9 cellular contexts compared by ENCODE assay signal in genomic region chr1:897951-898350, GRCh38. TPM values are rescaled to one million over a fixed set of nuclear protein-coding genes. Genes with fewer than 3 reads are reported as not detected.
DNase-seq lines count a peak whose midpoint lies in the region; ATAC-seq, FAIRE-seq and TF ChIP-seq lines count a peak whose summit lies in the region.
"Not testable (repeated sequence)": the region's sequence is repeated elsewhere in the genome, so short reads cannot be mapped to it uniquely, and the experiment has no call there.
"Had no signal": no experiment of that assay in that cellular context is flagged by ENCODE, and none has a peak within 500 bp of the region (broad histone marks: within the 10 kb centered on the region; RNA-seq: fewer than 3 reads in every experiment).

No MANE protein-coding gene starts in this region.

- H3K4me3 Mint-ChIP-seq in activated CD4-positive, alpha-beta T cell treated with anti-CD3 and anti-CD28 coated beads, Interleukin-2, amount 10 ng/mL, durations not matched to agents 7 days and 5 days: not testable (repeated sequence)
- peak overlapping the region; percentile 14 for H3K4me3 Mint-ChIP-seq in activated T-cell treated with anti-CD3 and anti-CD28 coated beads, Interleukin-2, amount 50 U/mL, for 4 hours
- H3K4me3 Mint-ChIP-seq in astrocyte (ENCODE audit: unreplicated experiment): peak overlapping the region; percentile 55
- peak overlapping the region; percentile 7 for H3K4me3 Mint-ChIP-seq in central memory CD8-positive, alpha-beta T cell

- H3K36me3 Mint-ChIP-seq in activated CD4-positive, alpha-beta T cell treated with anti-CD3 and anti-CD28 coated beads, Interleukin-2, amount 10 ng/mL, durations not matched to agents 7 days and 5 days (ENCODE audit: low read depth); activated T-cell treated with anti-CD3 and anti-CD28 coated beads, Interleukin-2, amount 50 U/mL, for 4 hours (ENCODE audit: insufficient read depth); astrocyte (ENCODE audit: low read depth, unreplicated experiment); central memory CD8-positive, alpha-beta T cell (ENCODE audit: insufficient read depth): not testable (repeated sequence)

- no CpG with 5 or more reads among the region's 17 CpGs for WGBS in neuronal stem cell (ENCODE audit: extremely low coverage in 2 of 2, insufficient read length in 2 of 2, insufficient replicate concordance in 1 of 2), 2 donors

- H2BK120ac ChIP-seq in neuronal stem cell (ENCODE audit: low read depth, low read length): not testable (repeated sequence)

- TF ChIP-seq CTCF in astrocyte (IDR thresholded peaks at IDR 0.05; ENCODE audit: insufficient read depth, low read depth, low read length): not testable (repeated sequence)

- H3K23ac ChIP-seq in neuronal stem cell (ENCODE audit: low read depth, low read length, poor library complexity): peak overlapping the region; percentile 17

- H3K9me3 ChIP-seq in astrocyte (ENCODE audit: insufficient read depth, low read depth, low read length); neuronal stem cell (replicated peaks in 1 of 2; ENCODE audit: control insufficient read depth in 2 of 2, insufficient read depth in 1 of 2, low read depth in 1 of 2, low read length in 2 of 2): not testable (repeated sequence)

- H3K9ac ChIP-seq in astrocyte (ENCODE audit: low read length); neuronal stem cell (ENCODE audit: low read depth, low read length, poor library complexity): not testable (repeated sequence)

- intact Hi-C loops in Right ventricle myocardium inferior (cut with DNase I): not testable (repeated sequence)

- H4K20me1 ChIP-seq in astrocyte (ENCODE audit: insufficient read depth, low read length): not testable (repeated sequence)

- H3K14ac ChIP-seq in neuronal stem cell (ENCODE audit: low read length): not testable (repeated sequence)

- not testable (repeated sequence) for H3K27ac Mint-ChIP-seq in activated CD4-positive, alpha-beta T cell treated with anti-CD3 and anti-CD28 coated beads, Interleukin-2, amount 10 ng/mL, durations not matched to agents 7 days and 5 days; astrocyte (ENCODE audit: unreplicated experiment); central memory CD8-positive, alpha-beta T cell (ENCODE audit: low read depth)

- not testable (repeated sequence) for H3K79me1 ChIP-seq in neuronal stem cell (ENCODE audit: low read depth, low read length)

- not testable (repeated sequence) for H3K27me3 ChIP-seq in H7 (ENCODE audit: control insufficient read depth, insufficient read depth, low read length)
- H3K27me3 ChIP-seq in astrocyte (ENCODE audit: insufficient read depth, low read length) (peaks cover 16% of the 10 kb centered on the region), neuronal stem cell (ENCODE audit: control insufficient read depth in 3 of 3, insufficient read depth in 3 of 3, low read depth in 1 of 3, low read length in 3 of 3) (peaks cover 0 to 54% (median 2%) of the 10 kb centered on the region in 3 experiments)

- not testable (repeated sequence) for H2AK5ac ChIP-seq in neuronal stem cell (ENCODE audit: low read depth, low read length)

- not testable (repeated sequence) for H3K4me3 ChIP-seq in H7 (ENCODE audit: insufficient read depth, low read depth, low read length); astrocyte (ENCODE audit: insufficient read depth, low read depth, low read length); neuronal stem cell (ENCODE audit: low read length in 2 of 2)

- not testable (repeated sequence) for FAIRE-seq in astrocyte (lab: Jason Lieb, UNC)

- H3K36me3 ChIP-seq in H7 (replicated peaks; ENCODE audit: control insufficient read depth, insufficient read depth, low read length); astrocyte (ENCODE audit: insufficient read depth, low read length); neuronal stem cell (replicated peaks in 1 of 2; ENCODE audit: control insufficient read depth in 2 of 2, insufficient read depth in 2 of 2, low read length in 2 of 2): not testable (repeated sequence)

- not testable (repeated sequence) for H3K18ac ChIP-seq in neuronal stem cell (ENCODE audit: low read length)

- H2BK12ac ChIP-seq in neuronal stem cell (ENCODE audit: low read length): not testable (repeated sequence)

- not testable (repeated sequence) for H3K9me3 Mint-ChIP-seq in activated CD4-positive, alpha-beta T cell treated with anti-CD3 and anti-CD28 coated beads, Interleukin-2, amount 10 ng/mL, durations not matched to agents 7 days and 5 days; central memory CD8-positive, alpha-beta T cell
- H3K9me3 Mint-ChIP-seq in activated T-cell treated with anti-CD3 and anti-CD28 coated beads, Interleukin-2, amount 50 U/mL, for 4 hours: peaks cover 18% of the 10 kb centered on the region
- peaks cover 10% of the 10 kb centered on the region for H3K9me3 Mint-ChIP-seq in astrocyte (ENCODE audit: unreplicated experiment)

- not testable (repeated sequence) for H3K4me1 ChIP-seq in astrocyte (ENCODE audit: insufficient read depth, low read length); neuronal stem cell (ENCODE audit: control insufficient read depth in 2 of 2, insufficient read depth in 1 of 2, low read depth in 1 of 2, low read length in 2 of 2)

- H4K8ac ChIP-seq in neuronal stem cell (ENCODE audit: low read depth, low read length): not testable (repeated sequence)

- CTCF ChIA-PET in activated CD4-positive, alpha-beta T cell treated with anti-CD3 and anti-CD28 coated beads, Interleukin-2, amount 10 ng/mL, durations not matched to agents 7 days and 5 days (lab: Charles Lee): not testable (repeated sequence)

- peaks cover 12% of the 10 kb centered on the region for H3K4me1 Mint-ChIP-seq in activated CD4-positive, alpha-beta T cell treated with anti-CD3 and anti-CD28 coated beads, Interleukin-2, amount 10 ng/mL, durations not matched to agents 7 days and 5 days
- H3K4me1 Mint-ChIP-seq in activated T-cell treated with anti-CD3 and anti-CD28 coated beads, Interleukin-2, amount 50 U/mL, for 4 hours (ENCODE audit: low read depth); astrocyte (ENCODE audit: low read depth, unreplicated experiment): not testable (repeated sequence)
- H3K4me1 Mint-ChIP-seq in central memory CD8-positive, alpha-beta T cell: peaks cover 11% of the 10 kb centered on the region

- not testable (repeated sequence) for H3K4ac ChIP-seq in neuronal stem cell (ENCODE audit: low read length)

- POLR2A ChIA-PET in activated CD4-positive, alpha-beta T cell treated with anti-CD3 and anti-CD28 coated beads, Interleukin-2, amount 10 ng/mL, durations not matched to agents 7 days and 5 days (lab: Charles Lee): not testable (repeated sequence)

- H3K79me2 ChIP-seq in astrocyte (ENCODE audit: insufficient read depth, low read length): not testable (repeated sequence)

- peaks cover 34% of the 10 kb centered on the region for H3K27me3 Mint-ChIP-seq in activated CD4-positive, alpha-beta T cell treated with anti-CD3 and anti-CD28 coated beads, Interleukin-2, amount 10 ng/mL, durations not matched to agents 7 days and 5 days
- peaks cover 49% of the 10 kb centered on the region for H3K27me3 Mint-ChIP-seq in activated T-cell treated with anti-CD3 and anti-CD28 coated beads, Interleukin-2, amount 50 U/mL, for 4 hours (ENCODE audit: low read depth)
- peaks cover 75% of the 10 kb centered on the region for H3K27me3 Mint-ChIP-seq in astrocyte (ENCODE audit: low read depth, unreplicated experiment)
- H3K27me3 Mint-ChIP-seq in central memory CD8-positive, alpha-beta T cell: peaks cover 70% of the 10 kb centered on the region

- not testable (repeated sequence) for H3K27ac ChIP-seq in astrocyte (ENCODE audit: low read depth, low read length); neuronal stem cell (replicated peaks; ENCODE audit: low read length)

- ATAC-seq in activated T-cell treated with anti-CD3 and anti-CD28 coated beads, Interleukin-2, amount 50 U/mL, for 4 hours; central memory CD8-positive, alpha-beta T cell (replicated peaks; ENCODE audit: extremely low read depth, poor library complexity, severe bottlenecking); Right ventricle myocardium inferior: not testable (repeated sequence)

- H4K91ac ChIP-seq in neuronal stem cell (ENCODE audit: low read depth, low read length, poor library complexity): not testable (repeated sequence)

- H2BK5ac ChIP-seq in neuronal stem cell (ENCODE audit: low read length): not testable (repeated sequence)

- H2AFZ ChIP-seq in astrocyte (ENCODE audit: low read depth, low read length); neuronal stem cell (ENCODE audit: low read length): not testable (repeated sequence)

- peak; percentile 1 for DNase-seq in H7
- peak; percentile 3 for DNase-seq in activated CD4-positive, alpha-beta T cell treated with anti-CD3 and anti-CD28 coated beads, Interleukin-2, amount 10 ng/mL, durations not matched to agents 7 days and 5 days
- not testable (repeated sequence) for DNase-seq in activated T-cell treated with anti-CD3 and anti-CD28 coated beads, Interleukin-2, amount 50 U/mL, for 4 hours; astrocyte (ENCODE audit: low read depth); central memory CD8-positive, alpha-beta T cell (ENCODE audit: low spot score in 2 of 2); neuronal stem cell (ENCODE audit: low spot score)
- DNase-seq in Right ventricle myocardium inferior (ENCODE audit: missing footprints): peak; percentile 51

- not testable (repeated sequence) for H2BK15ac ChIP-seq in neuronal stem cell (ENCODE audit: low read length)

- not testable (repeated sequence) for H3K4me2 ChIP-seq in astrocyte (ENCODE audit: low read length); neuronal stem cell (ENCODE audit: insufficient read depth, low read length, poor library complexity, severe bottlenecking)

RNA-seq across cellular contexts. Expression of gene SAMD11, which starts 25.8 kb away (rescaled TPM):
- 14.8 and 17.4 TPM in 2 replicates for total RNA-seq in H7 (2014; rRNA removed; shearing (Covaris generic))
- total RNA-seq in activated CD4-positive, alpha-beta T cell treated with anti-CD3 and anti-CD28 coated beads, Interleukin-2, amount 10 ng/mL, durations not matched to agents 7 days and 5 days: not detected
- total RNA-seq in activated T-cell treated with anti-CD3 and anti-CD28 coated beads, Interleukin-2, amount 50 U/mL, for 4 hours: not detected
- total RNA-seq in astrocyte: 6.0 and 9.5 TPM in 2 replicates
- 1.7 TPM for total RNA-seq in Right ventricle myocardium inferior
- polyA plus RNA-seq in neuronal stem cell (2013, experiment 1 of 2): 0.21 TPM
- polyA plus RNA-seq in neuronal stem cell (2013, experiment 2 of 2): 0.32 TPM
- total RNA-seq: CD8-positive, alpha-beta memory T cell; GM12878 had no signal
